In the genomic region with DNA sequence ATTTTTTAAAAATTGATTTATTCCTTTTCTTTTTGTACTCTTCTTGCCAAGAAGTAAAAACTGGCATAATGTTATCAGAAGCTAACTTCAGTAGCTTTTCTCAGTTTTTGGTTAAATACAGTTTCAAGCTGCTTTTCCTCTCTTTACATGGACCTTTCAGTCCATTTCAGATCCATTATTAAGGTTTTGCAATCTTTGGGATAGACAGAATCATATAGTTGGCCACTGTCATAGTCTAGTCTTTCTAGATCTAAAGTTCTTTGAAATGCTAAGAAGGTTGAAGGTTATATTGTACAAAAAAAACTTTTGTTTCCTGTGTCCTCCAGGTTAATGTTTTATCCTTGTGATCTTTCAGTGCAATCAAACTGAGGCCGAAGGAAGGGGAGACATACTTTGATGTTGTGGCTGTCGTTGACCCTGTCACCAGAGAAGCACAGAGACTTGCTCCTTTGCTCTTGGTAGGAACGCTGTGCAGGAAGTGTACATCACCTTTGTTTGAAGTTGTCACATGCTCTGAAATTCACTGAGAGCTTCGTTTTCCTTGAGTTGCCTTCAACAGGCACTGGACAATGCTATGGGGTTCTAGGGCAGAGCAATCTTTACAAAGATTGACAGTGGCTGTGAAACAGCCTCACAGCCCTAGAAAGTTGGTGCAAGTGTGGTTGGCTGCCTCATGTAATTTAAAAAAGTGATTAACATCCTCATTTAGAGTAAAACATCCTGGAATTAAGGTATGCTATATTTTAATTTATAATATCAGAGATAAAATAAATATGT, we compare ENCODE assay signal across 1 cellular context.
TF ChIP-seq lines count a peak whose summit lies in the region.

No MANE protein-coding gene starts in this region.

TF ChIP-seq in HepG2, 621 proteins besides CTCF, POLR2A, EP300 and RAD21 (continued from another document):
- TF ChIP-seq, protein P1, sequence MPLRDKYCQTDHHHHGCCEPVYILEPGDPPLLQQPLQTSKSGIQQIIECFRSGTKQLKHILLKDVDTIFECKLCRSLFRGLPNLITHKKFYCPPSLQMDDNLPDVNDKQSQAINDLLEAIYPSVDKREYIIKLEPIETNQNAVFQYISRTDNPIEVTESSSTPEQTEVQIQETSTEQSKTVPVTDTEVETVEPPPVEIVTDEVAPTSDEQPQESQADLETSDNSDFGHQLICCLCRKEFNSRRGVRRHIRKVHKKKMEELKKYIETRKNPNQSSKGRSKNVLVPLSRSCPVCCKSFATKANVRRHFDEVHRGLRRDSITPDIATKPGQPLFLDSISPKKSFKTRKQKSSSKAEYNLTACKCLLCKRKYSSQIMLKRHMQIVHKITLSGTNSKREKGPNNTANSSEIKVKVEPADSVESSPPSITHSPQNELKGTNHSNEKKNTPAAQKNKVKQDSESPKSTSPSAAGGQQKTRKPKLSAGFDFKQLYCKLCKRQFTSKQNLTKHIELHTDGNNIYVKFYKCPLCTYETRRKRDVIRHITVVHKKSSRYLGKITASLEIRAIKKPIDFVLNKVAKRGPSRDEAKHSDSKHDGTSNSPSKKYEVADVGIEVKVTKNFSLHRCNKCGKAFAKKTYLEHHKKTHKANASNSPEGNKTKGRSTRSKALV (CRISPR knock-in tag; IDR thresholded peaks at IDR 0.05), result no peak; the same call in 1 of the 2 replicates
- no peak for TF ChIP-seq PAWR (CRISPR knock-in tag; IDR thresholded peaks at IDR 0.05; ENCODE audit: borderline replicate concordance)
- TF ChIP-seq ZNF614 (CRISPR knock-in tag; IDR thresholded peaks at IDR 0.05; ENCODE audit: borderline replicate concordance), result peak; percentile 96; the same call in 1 of the 2 replicates
- 0 out of 2 replicates have a peak, but pooled peaks have one; percentile 37 for TF ChIP-seq EHMT2 (IDR thresholded peaks at IDR 0.05; ENCODE audit: borderline replicate concordance, low read depth, low read length)
- peak; percentile 97 for TF ChIP-seq SIX4 (CRISPR knock-in tag; IDR thresholded peaks at IDR 0.05)
- peak; percentile 36; the same call in 1 of the 2 replicates for TF ChIP-seq ZNF143 (CRISPR knock-in tag; IDR thresholded peaks at IDR 0.05)
- peak; percentile 97 for TF ChIP-seq FOXJ3 (CRISPR knock-in tag; IDR thresholded peaks at IDR 0.05; ENCODE audit: borderline replicate concordance)
- TF ChIP-seq SATB2 (CRISPR knock-in tag; IDR thresholded peaks at IDR 0.05), result no peak
- TF ChIP-seq HDAC6 (IDR thresholded peaks at IDR 0.05; ENCODE audit: low read depth, low read length), result no peak
- TF ChIP-seq SPEN (CRISPR knock-in tag; IDR thresholded peaks at IDR 0.05; ENCODE audit: low read depth), result peak; percentile 58; the same call in 1 of the 2 replicates
- TF ChIP-seq, protein P2, sequence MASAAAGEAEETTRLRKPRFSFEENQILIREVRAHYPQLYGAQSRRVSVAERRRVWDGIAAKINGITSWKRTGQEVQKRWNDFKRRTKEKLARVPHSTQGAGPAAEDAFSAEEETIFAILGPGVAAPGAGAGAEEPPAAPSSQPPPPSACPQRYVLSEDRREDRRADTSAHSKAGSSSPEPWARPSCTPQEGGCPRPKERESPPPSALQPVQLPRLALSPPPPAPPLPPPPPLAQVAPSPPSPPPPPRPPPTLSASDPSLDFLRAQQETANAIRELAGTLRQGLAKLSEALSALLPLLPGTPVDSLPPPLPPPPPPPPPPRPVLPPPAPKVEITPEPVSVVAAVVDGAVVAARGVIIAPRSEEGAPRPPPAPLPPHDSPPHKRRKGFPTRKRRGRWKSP (CRISPR knock-in tag; IDR thresholded peaks at IDR 0.05), result peak; percentile 93
- TF ChIP-seq FOXK1 (CRISPR knock-in tag; IDR thresholded peaks at IDR 0.05; ENCODE audit: borderline replicate concordance, low read depth), result peak; percentile 96
- no peak for TF ChIP-seq ZNF569 (CRISPR knock-in tag; IDR thresholded peaks at IDR 0.05; ENCODE audit: borderline replicate concordance)
